In the genomic region with DNA sequence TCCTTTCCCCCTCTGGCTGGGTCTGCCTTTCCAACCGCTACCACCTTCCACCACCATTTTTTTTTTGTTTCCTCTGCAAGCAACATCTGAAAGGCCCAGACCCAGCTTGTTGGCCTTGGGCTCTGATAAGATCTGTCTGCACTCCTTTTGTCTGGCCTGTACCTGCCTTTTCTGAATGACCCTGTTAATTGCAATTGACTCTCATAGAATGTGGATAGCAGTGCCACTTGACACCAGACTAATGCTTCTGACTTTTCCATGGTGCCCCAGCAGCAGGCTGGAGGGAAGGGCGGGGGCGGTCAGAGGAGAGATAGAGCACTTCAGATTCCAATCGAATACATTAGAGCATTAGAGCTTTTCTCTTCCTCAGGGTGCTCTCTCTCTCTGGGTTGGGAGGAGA, we compare ENCODE assay signal across 16 cellular contexts.
"Had no signal": no experiment of that assay in that cellular context is flagged by ENCODE, and none has a peak within 500 bp of the region (broad histone marks: within the 10 kb centered on the region; RNA-seq: fewer than 3 reads in every experiment).

No MANE protein-coding gene starts in this region.

- H3K4me3 ChIP-seq: body of pancreas, colonic mucosa, esophagus muscularis mucosa, mucosa of descending colon, ovary, upper lobe of right lung had no signal

- H3K27ac ChIP-seq: body of pancreas, colonic mucosa, esophagus muscularis mucosa, ovary, upper lobe of right lung had no signal

- H3K36me3 ChIP-seq: colonic mucosa, esophagus muscularis mucosa, ovary, upper lobe of right lung had no signal

- H3K27me3 Mint-ChIP-seq: activated naive CD8-positive, alpha-beta T cell treated with anti-CD3 and anti-CD28 coated beads for 36 hours had no signal

- H3K4me1 ChIP-seq: body of pancreas, colonic mucosa, esophagus muscularis mucosa, upper lobe of right lung had no signal

- DNase-seq: activated CD4-positive, alpha-beta T cell treated with anti-CD3 and anti-CD28 coated beads for 48 hours; activated CD8-positive, alpha-beta memory T cell treated with anti-CD3 and anti-CD28 coated beads, Interleukin-2, amount 50 U/mL, for 48 hours; activated CD8-positive, alpha-beta T cell treated with anti-CD3 and anti-CD28 coated beads, Interleukin-2, amount 10 ng/mL, durations not matched to agents 7 days and 5 days; activated naive CD8-positive, alpha-beta T cell treated with anti-CD3 and anti-CD28 coated beads for 36 hours; amygdala; body of pancreas; central memory CD4-positive, alpha-beta T cell; colonic mucosa; mucosa of descending colon; naive thymus-derived CD4-positive, alpha-beta T cell; ovary; stimulated activated naive CD8-positive, alpha-beta T cell treated with anti-CD3 and anti-CD28 coated beads, Interleukin-15, amount 100 ng/mL, for 72 hours; upper lobe of right lung had no signal

- H3K27ac Mint-ChIP-seq: activated CD8-positive, alpha-beta T cell treated with anti-CD3 and anti-CD28 coated beads, Interleukin-2, amount 10 ng/mL, durations not matched to agents 7 days and 5 days; activated naive CD8-positive, alpha-beta T cell treated with anti-CD3 and anti-CD28 coated beads for 36 hours; activated T-helper 1 cell treated with anti-CD3 and anti-CD28 coated beads, Interleukin-12 subunit alpha, Interleukin-12 subunit beta, Interleukin-2, Interleukin-4 antibody, amounts not matched to agents 30 ng/mL and 10 ng/mL and 1 ng/mL, durations not matched to agents 14 hours and 24 hours and 36 hours; naive thymus-derived CD4-positive, alpha-beta T cell; stimulated activated naive CD8-positive, alpha-beta T cell treated with anti-CD3 and anti-CD28 coated beads, Interleukin-15, amount 100 ng/mL, for 72 hours had no signal

- H3K27me3 ChIP-seq: body of pancreas, colonic mucosa, esophagus muscularis mucosa, ovary, upper lobe of right lung had no signal

- ATAC-seq: activated CD8-positive, alpha-beta T cell treated with anti-CD3 and anti-CD28 coated beads, Interleukin-2, amount 10 ng/mL, durations not matched to agents 7 days and 5 days; body of pancreas; mucosa of descending colon; naive thymus-derived CD4-positive, alpha-beta T cell; sciatic nerve; stimulated activated naive CD8-positive, alpha-beta T cell treated with anti-CD3 and anti-CD28 coated beads, Interleukin-15, amount 100 ng/mL, for 72 hours; upper lobe of right lung had no signal

- H3K4me3 Mint-ChIP-seq: activated CD8-positive, alpha-beta T cell treated with anti-CD3 and anti-CD28 coated beads, Interleukin-2, amount 10 ng/mL, durations not matched to agents 7 days and 5 days; activated naive CD8-positive, alpha-beta T cell treated with anti-CD3 and anti-CD28 coated beads for 36 hours; activated T-helper 1 cell treated with anti-CD3 and anti-CD28 coated beads, Interleukin-12 subunit alpha, Interleukin-12 subunit beta, Interleukin-2, Interleukin-4 antibody, amounts not matched to agents 30 ng/mL and 10 ng/mL and 1 ng/mL, durations not matched to agents 14 hours and 24 hours and 36 hours; naive thymus-derived CD4-positive, alpha-beta T cell; stimulated activated naive CD8-positive, alpha-beta T cell treated with anti-CD3 and anti-CD28 coated beads, Interleukin-15, amount 100 ng/mL, for 72 hours had no signal

- H3K9me3 Mint-ChIP-seq: activated naive CD8-positive, alpha-beta T cell treated with anti-CD3 and anti-CD28 coated beads for 36 hours; activated T-helper 1 cell treated with anti-CD3 and anti-CD28 coated beads, Interleukin-12 subunit alpha, Interleukin-12 subunit beta, Interleukin-2, Interleukin-4 antibody, amounts not matched to agents 30 ng/mL and 10 ng/mL and 1 ng/mL, durations not matched to agents 14 hours and 24 hours and 36 hours; stimulated activated naive CD8-positive, alpha-beta T cell treated with anti-CD3 and anti-CD28 coated beads, Interleukin-15, amount 100 ng/mL, for 72 hours had no signal

- H3K9me3 ChIP-seq: body of pancreas, colonic mucosa, esophagus muscularis mucosa, mucosa of descending colon, ovary, upper lobe of right lung had no signal
